In genomic region chr21:46538851-46539666, GRCh38 we compare ENCODE assay signal across 12 cellular contexts.
DNase-seq lines count a peak whose midpoint lies in the region; ATAC-seq and TF ChIP-seq lines count a peak whose summit lies in the region.
"Had no signal": no experiment of that assay in that cellular context is flagged by ENCODE, and none has a peak within 500 bp of the region (broad histone marks: within the 10 kb centered on the region; RNA-seq: fewer than 3 reads in every experiment).

No MANE protein-coding gene starts in this region.

- no peak for TF ChIP-seq POLR2A in esophagus muscularis mucosa (IDR thresholded peaks at IDR 0.05; ENCODE audit: low read depth)
- no peak for TF ChIP-seq POLR2A in sigmoid colon (IDR thresholded peaks at IDR 0.05)

- H3K36me3 ChIP-seq in esophagus muscularis mucosa = peaks cover 44 to 95% (median 89%) of the 10 kb centered on the region in 4 donors
- H3K36me3 ChIP-seq in sigmoid colon = peaks cover 24 to 96% (median 50%) of the 10 kb centered on the region in 4 donors

- H3K27ac ChIP-seq in esophagus muscularis mucosa (replicated peaks in 1 of 4) = no peak overlapping the region
- no peak overlapping the region for H3K27ac ChIP-seq in sigmoid colon

- 90% methylated on average over 11 of the region's 11 CpGs for WGBS in esophagus muscularis mucosa
- WGBS in sigmoid colon, 2 donors = 94 to 95% methylated on average over 11 of the region's 11 CpGs

- H3K27me3 ChIP-seq in esophagus muscularis mucosa (no peaks in the 10 kb centered on the region), sigmoid colon (no peaks in the 10 kb centered on the region)
- H3K27me3 ChIP-seq: MG63 had no signal

- no peak for ATAC-seq in activated naive CD8-positive, alpha-beta T cell treated with anti-CD3 and anti-CD28 coated beads, Interleukin-2, amount 50 U/mL, for 24 hours
- ATAC-seq in HG02623 (IDR thresholded peaks at IDR 0.05; ENCODE audit: unreplicated experiment) = no peak
- ATAC-seq: HepG2 had no signal

- H3K4me3 Mint-ChIP-seq in activated naive CD8-positive, alpha-beta T cell treated with anti-CD3 and anti-CD28 coated beads for 36 hours = no peak overlapping the region
- no peak overlapping the region for H3K4me3 Mint-ChIP-seq in activated naive CD8-positive, alpha-beta T cell treated with anti-CD3 and anti-CD28 coated beads, Interleukin-2, amount 50 U/mL, for 24 hours
- no peak overlapping the region for H3K4me3 Mint-ChIP-seq in osteocyte (ENCODE audit: unreplicated experiment)

- peak overlapping the region; percentile 23 for H3K27ac Mint-ChIP-seq in activated naive CD8-positive, alpha-beta T cell treated with anti-CD3 and anti-CD28 coated beads for 36 hours
- no peak overlapping the region for H3K27ac Mint-ChIP-seq in activated naive CD8-positive, alpha-beta T cell treated with anti-CD3 and anti-CD28 coated beads, Interleukin-2, amount 50 U/mL, for 24 hours
- H3K27ac Mint-ChIP-seq in osteocyte (ENCODE audit: unreplicated experiment) = no peak overlapping the region

- H3K4me3 ChIP-seq in esophagus muscularis mucosa = no peak overlapping the region
- no peak overlapping the region for H3K4me3 ChIP-seq in sigmoid colon
- H3K4me3 ChIP-seq: MG63 had no signal

- DNase-seq in activated naive CD8-positive, alpha-beta T cell treated with anti-CD3 and anti-CD28 coated beads for 36 hours = no peak
- no peak for DNase-seq in activated naive CD8-positive, alpha-beta T cell treated with anti-CD3 and anti-CD28 coated beads, Interleukin-2, amount 50 U/mL, for 24 hours
- peak; percentile 22 for DNase-seq in GM13976 (ENCODE audit: low spot score)
- peak; percentile 78 for DNase-seq in esophagus muscularis mucosa (ENCODE audit: extremely low spot score)
- peak; percentile 21 for DNase-seq in sigmoid colon
- DNase-seq in osteocyte (ENCODE audit: extremely low spot score, unreplicated experiment) = no peak
- DNase-seq: MG63, NCI-H1105, NCI-H187, NCI-H446 had no signal

- in situ Hi-C loops in GM13976 (cut with MboI; ENCODE audit: low sequenced_read_pairs, unreplicated experiment) = no loop called here

- TF ChIP-seq CTCF in GM13976 (IDR thresholded peaks at IDR 0.05; ENCODE audit: borderline replicate concordance, control extremely low read depth, extremely low read depth, insufficient read depth, missing control alignments) (no peak), esophagus muscularis mucosa (IDR thresholded peaks at IDR 0.05) (no peak), sigmoid colon (IDR thresholded peaks at IDR 0.05) (no peak), osteocyte (IDR thresholded peaks at IDR 0.05) (no peak)

- H3K27me3 Mint-ChIP-seq in activated naive CD8-positive, alpha-beta T cell treated with anti-CD3 and anti-CD28 coated beads for 36 hours = no peaks in the 10 kb centered on the region
- no peaks in the 10 kb centered on the region for H3K27me3 Mint-ChIP-seq in activated naive CD8-positive, alpha-beta T cell treated with anti-CD3 and anti-CD28 coated beads, Interleukin-2, amount 50 U/mL, for 24 hours
- no peaks in the 10 kb centered on the region for H3K27me3 Mint-ChIP-seq in osteocyte (ENCODE audit: unreplicated experiment)

- H3K4me1 ChIP-seq in esophagus muscularis mucosa = peaks cover 0 to 5% (median 0%) of the 10 kb centered on the region in 4 donors
- H3K4me1 ChIP-seq in sigmoid colon = no peaks in the 10 kb centered on the region

- no peaks in the 10 kb centered on the region for H3K9me3 Mint-ChIP-seq in activated naive CD8-positive, alpha-beta T cell treated with anti-CD3 and anti-CD28 coated beads for 36 hours
- H3K9me3 Mint-ChIP-seq in activated naive CD8-positive, alpha-beta T cell treated with anti-CD3 and anti-CD28 coated beads, Interleukin-2, amount 50 U/mL, for 24 hours = no peaks in the 10 kb centered on the region
- no peaks in the 10 kb centered on the region for H3K9me3 Mint-ChIP-seq in osteocyte (ENCODE audit: unreplicated experiment)

- H3K36me3 Mint-ChIP-seq in activated naive CD8-positive, alpha-beta T cell treated with anti-CD3 and anti-CD28 coated beads for 36 hours = peaks cover 18% of the 10 kb centered on the region
- peaks cover 41% of the 10 kb centered on the region for H3K36me3 Mint-ChIP-seq in activated naive CD8-positive, alpha-beta T cell treated with anti-CD3 and anti-CD28 coated beads, Interleukin-2, amount 50 U/mL, for 24 hours (ENCODE audit: low read depth)
- peaks cover 39% of the 10 kb centered on the region for H3K36me3 Mint-ChIP-seq in osteocyte (ENCODE audit: unreplicated experiment)

- TF ChIP-seq EP300 in esophagus muscularis mucosa (IDR thresholded peaks at IDR 0.05) (no peak), sigmoid colon (IDR thresholded peaks at IDR 0.05) (no peak)

- H3K4me1 Mint-ChIP-seq in activated naive CD8-positive, alpha-beta T cell treated with anti-CD3 and anti-CD28 coated beads for 36 hours = peaks cover 14% of the 10 kb centered on the region
- peaks cover 54% of the 10 kb centered on the region for H3K4me1 Mint-ChIP-seq in activated naive CD8-positive, alpha-beta T cell treated with anti-CD3 and anti-CD28 coated beads, Interleukin-2, amount 50 U/mL, for 24 hours
- peaks cover 2% of the 10 kb centered on the region for H3K4me1 Mint-ChIP-seq in osteocyte (ENCODE audit: unreplicated experiment)

- H3K9me3 ChIP-seq in esophagus muscularis mucosa (no peaks in the 10 kb centered on the region), sigmoid colon (no peaks in the 10 kb centered on the region)
- H3K9me3 ChIP-seq: MG63 had no signal

- intact Hi-C loops in esophagus muscularis mucosa (cut with DNase I) (no loop called here), sigmoid colon (cut with DNase I) (no loop called here)

Comparison
In these comparisons a context has a peak if more than half of its experiments do, and no peak if none do; other contexts are left out.
1. DNase-seq: peak in GM13976 (single experiment), esophagus muscularis mucosa (single experiment) and sigmoid colon (single experiment); none in activated naive CD8-positive, alpha-beta T cell treated with anti-CD3 and anti-CD28 coated beads for 36 hours (single experiment), activated naive CD8-positive, alpha-beta T cell treated with anti-CD3 and anti-CD28 coated beads, Interleukin-2, amount 50 U/mL, for 24 hours (single experiment) and osteocyte (single experiment).